Comparison of ENCODE assay signal across 21 cellular contexts in the genomic region with DNA sequence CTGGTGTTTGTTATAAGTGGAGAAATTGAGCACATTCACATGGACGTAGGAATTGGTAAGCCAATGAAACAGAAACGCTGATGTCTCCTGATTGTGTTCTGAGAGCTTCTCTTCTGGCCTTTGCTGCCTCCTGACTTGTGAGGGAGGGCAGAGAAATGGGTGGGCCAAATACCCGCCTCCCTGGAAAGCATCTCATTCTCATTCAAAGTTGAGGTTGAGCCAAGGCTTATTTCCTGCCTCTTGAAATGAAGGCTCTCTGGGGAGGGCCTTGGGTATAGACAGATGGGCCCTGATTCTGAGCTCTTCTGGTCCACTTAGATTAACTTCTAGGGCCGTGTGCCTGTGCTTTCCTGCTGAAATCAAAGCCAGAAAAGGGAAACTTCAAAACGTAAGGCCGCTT. TPM values are rescaled to one million over a fixed set of nuclear protein-coding genes. Genes with fewer than 3 reads are reported as not detected.
DNase-seq lines count a peak whose midpoint lies in the region; ATAC-seq and TF ChIP-seq lines count a peak whose summit lies in the region.
"Had no signal": no experiment of that assay in that cellular context is flagged by ENCODE, and none has a peak within 500 bp of the region (broad histone marks: within the 10 kb centered on the region; RNA-seq: fewer than 3 reads in every experiment).

No MANE protein-coding gene starts in this region.

- peaks cover 39% of the 10 kb centered on the region for H3K4me1 Mint-ChIP-seq in mesothelial cell of epicardium
- H3K4me1 Mint-ChIP-seq: central memory CD8-positive, alpha-beta T cell; IgD-negative memory B cell; immature natural killer cell had no signal

- H3K27me3 ChIP-seq in left lung, result no peaks in the 10 kb centered on the region
- H3K27me3 ChIP-seq: gastroesophageal sphincter had no signal

- no peak overlapping the region for H3K27ac Mint-ChIP-seq in mesothelial cell of epicardium
- H3K27ac Mint-ChIP-seq: activated T-helper 2 cell treated with anti-CD3 and anti-CD28 coated beads, Interferon-gamma antibody, Interleukin-2, Interleukin-4, amounts not matched to agents 10 μg/mL and 5 μg/mL and 100 μg/mL, durations not matched to agents 14 hours and 24 hours and 36 hours; IgD-negative memory B cell; immature natural killer cell; natural killer cell treated with Interleukin-12 subunit alpha and Interleukin-12 subunit beta and Interleukin-15 and Interleukin-18, amount 100 ng/mL, for 72 hours had no signal

- no peak for TF ChIP-seq CTCF in left lung (IDR thresholded peaks at IDR 0.05)
- no peak for TF ChIP-seq CTCF in mesothelial cell of epicardium (IDR thresholded peaks at IDR 0.05; ENCODE audit: unreplicated experiment)

- no peak overlapping the region for H3K4me3 Mint-ChIP-seq in mesothelial cell of epicardium
- H3K4me3 Mint-ChIP-seq: central memory CD8-positive, alpha-beta T cell; IgD-negative memory B cell; immature natural killer cell; natural killer cell treated with Interleukin-12 subunit alpha and Interleukin-12 subunit beta and Interleukin-15 and Interleukin-18, amount 100 ng/mL, for 72 hours had no signal

- DNase-seq in EH (ENCODE audit: low read depth) (peak; percentile 21), NCI-H2171 treated with DMSO at 0.1 percent for 48 hours (lab: John Stamatoyannopoulos, UW) (peak; percentile 51), fibroblast of gingiva (ENCODE audit: low read depth) (peak; percentile 43), left lung (no peak), foreskin melanocyte (no peak), mesothelial cell of epicardium (ENCODE audit: low spot score in 2 of 2, unreplicated experiment in 2 of 2) (no peak), NCI-H187 (lab: John Stamatoyannopoulos, UW) (no peak), NCI-H1105 (lab: John Stamatoyannopoulos, UW) (no peak)
- DNase-seq: activated CD4-positive, CD25-positive, alpha-beta regulatory T cell treated with anti-CD3 and anti-CD28 coated beads, Interleukin-2, amount 50 U/mL, for 72 hours; AML-193; GOT3; immature natural killer cell; mesendoderm; NCI-H226; SIG-M5 had no signal

- H3K36me3 Mint-ChIP-seq in mesothelial cell of epicardium, result peaks cover 32% of the 10 kb centered on the region
- H3K36me3 Mint-ChIP-seq: IgD-negative memory B cell; immature natural killer cell; natural killer cell treated with Interleukin-12 subunit alpha and Interleukin-12 subunit beta and Interleukin-15 and Interleukin-18, amount 100 ng/mL, for 72 hours had no signal

- no peak overlapping the region for H3K27ac ChIP-seq in left lung

- H3K36me3 ChIP-seq in left lung, result no peaks in the 10 kb centered on the region

- H3K4me1 ChIP-seq in left lung, result peaks cover 0 to 9% of the 10 kb centered on the region in 2 donors

- peak; percentile 29 for ATAC-seq in left lung
- ATAC-seq: gastroesophageal sphincter; natural killer cell treated with Interleukin-12 subunit alpha and Interleukin-12 subunit beta and Interleukin-15 and Interleukin-18, amount 100 ng/mL, for 72 hours had no signal

- no peaks in the 10 kb centered on the region for H3K9me3 Mint-ChIP-seq in mesothelial cell of epicardium
- H3K9me3 Mint-ChIP-seq: activated T-helper 2 cell treated with anti-CD3 and anti-CD28 coated beads, Interferon-gamma antibody, Interleukin-2, Interleukin-4, amounts not matched to agents 10 μg/mL and 5 μg/mL and 100 μg/mL, durations not matched to agents 14 hours and 24 hours and 36 hours; central memory CD8-positive, alpha-beta T cell; immature natural killer cell; natural killer cell treated with Interleukin-12 subunit alpha and Interleukin-12 subunit beta and Interleukin-15 and Interleukin-18, amount 100 ng/mL, for 72 hours had no signal

- intact Hi-C loops in left lung (cut with DNase I), result loop anchor here in 1 of 2 donors (10.0 kb wide), 1 partner anchor 199 kb away; no protein-coding TSS in a partner anchor

- no peaks in the 10 kb centered on the region for H3K27me3 Mint-ChIP-seq in mesothelial cell of epicardium (ENCODE audit: low read depth)

- no peak overlapping the region for H3K4me3 ChIP-seq in left lung
- H3K4me3 ChIP-seq: gastroesophageal sphincter had no signal

- no peaks in the 10 kb centered on the region for H3K9me3 ChIP-seq in left lung
- H3K9me3 ChIP-seq: gastroesophageal sphincter had no signal

RNA-seq across cellular contexts. Expression of gene MYZAP, which starts 57.4 kb away (rescaled TPM):
- total RNA-seq in left lung, result 10 to 100 TPM; 17.1 to 20.0 TPM
- 3.3 to 3.9 TPM (median 3.8 TPM) in 3 replicates for total RNA-seq in mesothelial cell of epicardium
- total RNA-seq: activated T-helper 2 cell treated with anti-CD3 and anti-CD28 coated beads, Interferon-gamma antibody, Interleukin-2, Interleukin-4, amounts not matched to agents 10 μg/mL and 5 μg/mL and 100 μg/mL, durations not matched to agents 14 hours and 24 hours and 36 hours; natural killer cell treated with Interleukin-12 subunit alpha and Interleukin-12 subunit beta and Interleukin-15 and Interleukin-18, amount 100 ng/mL, for 72 hours; OCI-LY7 had no signal

Comparison
In these comparisons a context has a peak if more than half of its experiments do, and no peak if none do; other contexts are left out.
1. DNase-seq: peak in EH (single experiment), NCI-H2171 treated with DMSO at 0.1 percent for 48 hours (single experiment) and fibroblast of gingiva (single experiment); none in left lung (0 of 2), foreskin melanocyte (single experiment), mesothelial cell of epicardium (0 of 2), NCI-H187 (0 of 2) and NCI-H1105 (single experiment).